Comparison of ENCODE assay signal across 13 cellular contexts in genomic region chr17:71412803-71413202, GRCh38.
A peak's percentile ranks its signal among the peaks of the same experiment; 100 is the strongest.
DNase-seq lines count a peak whose midpoint lies in the region; ATAC-seq, FAIRE-seq and TF ChIP-seq lines count a peak whose summit lies in the region.
"Had no signal": no experiment of that assay in that cellular context is flagged by ENCODE, and none has a peak within 500 bp of the region (broad histone marks: within the 10 kb centered on the region; RNA-seq: fewer than 3 reads in every experiment).

No MANE protein-coding gene starts in this region.

- H3K9me3 ChIP-seq in mammary epithelial cell (replicated peaks; ENCODE audit: insufficient read depth, low read length) (peaks cover 7% of the 10 kb centered on the region), mesodermal cell (ENCODE audit: control insufficient read depth, low read length) (no peaks in the 10 kb centered on the region)
- H3K9me3 ChIP-seq: pancreas, upper lobe of right lung had no signal

- H3K36me3 ChIP-seq in mammary epithelial cell (ENCODE audit: insufficient read depth, low read length): peaks cover 2% of the 10 kb centered on the region
- no peaks in the 10 kb centered on the region for H3K36me3 ChIP-seq in mesodermal cell (ENCODE audit: control insufficient read depth, insufficient read depth, low read length)
- H3K36me3 ChIP-seq: pancreas, upper lobe of right lung had no signal

- no TSS peak for BruUV-seq in mammary epithelial cell (replicated peaks; lab: Mats Ljungman, UMichigan)

- dilution Hi-C loops in mammary epithelial cell (cut with HindIII; ENCODE audit: low sequenced_read_pairs): no loop called here

- H3K27me3 ChIP-seq in mammary epithelial cell (ENCODE audit: insufficient read depth, low read length): no peaks in the 10 kb centered on the region
- H3K27me3 ChIP-seq: pancreas, upper lobe of right lung had no signal

- FAIRE-seq in GM19239 (lab: Jason Lieb, UNC): no peak
- FAIRE-seq: pancreas had no signal

- no peaks in the 10 kb centered on the region for H4K20me1 ChIP-seq in mammary epithelial cell (ENCODE audit: insufficient read depth, low read length)

- peak overlapping the region; percentile 67 for H3K9ac ChIP-seq in mammary epithelial cell (ENCODE audit: insufficient read depth, low read length)

- no peak for ATAC-seq in GM21723 (IDR thresholded peaks at IDR 0.05; ENCODE audit: unreplicated experiment)
- ATAC-seq: left colon, pancreas, upper lobe of right lung had no signal

- intact Hi-C loops in mammary epithelial cell (cut with micrococcal nuclease): loop anchor here (1.0 to 5.0 kb wide), 5 partner anchors 11 to 219 kb away; no protein-coding TSS in a partner anchor

- TF ChIP-seq CTCF in mammary epithelial cell (conservative IDR thresholded peaks at IDR 0.05 in 1 of 2, IDR thresholded peaks at IDR 0.05 in 1 of 2; ENCODE audit: extremely low read depth in 1 of 2, insufficient read depth in 1 of 2, low read depth in 1 of 2, low read length in 2 of 2): no peak

- H2AFZ ChIP-seq in mammary epithelial cell (ENCODE audit: low read depth, low read length): no peak overlapping the region

- no peak overlapping the region for H3K4me2 ChIP-seq in mammary epithelial cell (ENCODE audit: insufficient read depth, low read depth, low read length)

- 4% methylated on average over 5 of the region's 5 CpGs for WGBS in mammary epithelial cell (ENCODE audit: low coverage, missing lambda C conversion rate)
- WGBS in mesodermal cell (ENCODE audit: insufficient coverage in 2 of 2), 2 experiments: 77 to 82% methylated on average over 4 to 5 of the region's 5 CpGs

- no peaks in the 10 kb centered on the region for H3K79me2 ChIP-seq in mammary epithelial cell (ENCODE audit: insufficient read depth, low read length)

- CTCF ChIA-PET in mammary epithelial cell (lab: Charles Lee; ENCODE audit: low non-redundant PET): no interaction called here

- in situ Hi-C loops in mammary epithelial cell (cut with MboI; ENCODE audit: low sequenced_read_pairs in 2 of 2): loop anchor here in 1 of 2 donors (25.0 kb wide), 1 partner anchor 201 kb away; no protein-coding TSS in a partner anchor

- DNase-seq in EH (ENCODE audit: low read depth) (peak; percentile 97), NCI-H460 (ENCODE audit: extremely low read depth, low read depth) (peak; percentile 60), mammary epithelial cell (peak; percentile 98), NCI-H1694 treated with DMSO at 0.1 percent for 48 hours (lab: John Stamatoyannopoulos, UW) (no peak), NCI-H146 treated with DMSO at 0.1 percent for 48 hours (lab: John Stamatoyannopoulos, UW; ENCODE audit: unreplicated experiment) (no peak), GM19239 (ENCODE audit: insufficient read length, low spot score) (no peak)
- DNase-seq: DMS153, left colon, NCI-H345, pancreas, upper lobe of right lung had no signal

- H3K27ac ChIP-seq in mammary epithelial cell (ENCODE audit: insufficient read depth, low read depth, low read length) (peak overlapping the region; percentile 97), mesodermal cell (ENCODE audit: low read depth, low read length, severe bottlenecking) (peak overlapping the region; percentile 83)
- H3K27ac ChIP-seq: pancreas, upper lobe of right lung had no signal

- H3K4me3 ChIP-seq in mammary epithelial cell (replicated peaks in 1 of 3; ENCODE audit: insufficient read depth in 1 of 3, low read depth in 2 of 3, low read length in 3 of 3) (no peak overlapping the region), mesodermal cell (ENCODE audit: extremely low read depth, insufficient read depth, low read length, poor library complexity, severe bottlenecking) (no peak overlapping the region)
- H3K4me3 ChIP-seq: pancreas, upper lobe of right lung had no signal

- peaks cover 42% of the 10 kb centered on the region for H3K4me1 ChIP-seq in mammary epithelial cell (ENCODE audit: insufficient read depth, low read length)
- peaks cover 14% of the 10 kb centered on the region for H3K4me1 ChIP-seq in mesodermal cell (ENCODE audit: control insufficient read depth, insufficient read depth, low read length, poor library complexity, severe bottlenecking)
- H3K4me1 ChIP-seq: pancreas, upper lobe of right lung had no signal

Comparison
In these comparisons a context has a peak if more than half of its experiments do, and no peak if none do; other contexts are left out.
1. DNase-seq: peak in EH (single experiment), NCI-H460 (single experiment) and mammary epithelial cell (single experiment); none in NCI-H1694 treated with DMSO at 0.1 percent for 48 hours (single experiment), NCI-H146 treated with DMSO at 0.1 percent for 48 hours (single experiment) and GM19239 (single experiment).